8 cellular contexts compared by ENCODE assay signal in the genomic region with DNA sequence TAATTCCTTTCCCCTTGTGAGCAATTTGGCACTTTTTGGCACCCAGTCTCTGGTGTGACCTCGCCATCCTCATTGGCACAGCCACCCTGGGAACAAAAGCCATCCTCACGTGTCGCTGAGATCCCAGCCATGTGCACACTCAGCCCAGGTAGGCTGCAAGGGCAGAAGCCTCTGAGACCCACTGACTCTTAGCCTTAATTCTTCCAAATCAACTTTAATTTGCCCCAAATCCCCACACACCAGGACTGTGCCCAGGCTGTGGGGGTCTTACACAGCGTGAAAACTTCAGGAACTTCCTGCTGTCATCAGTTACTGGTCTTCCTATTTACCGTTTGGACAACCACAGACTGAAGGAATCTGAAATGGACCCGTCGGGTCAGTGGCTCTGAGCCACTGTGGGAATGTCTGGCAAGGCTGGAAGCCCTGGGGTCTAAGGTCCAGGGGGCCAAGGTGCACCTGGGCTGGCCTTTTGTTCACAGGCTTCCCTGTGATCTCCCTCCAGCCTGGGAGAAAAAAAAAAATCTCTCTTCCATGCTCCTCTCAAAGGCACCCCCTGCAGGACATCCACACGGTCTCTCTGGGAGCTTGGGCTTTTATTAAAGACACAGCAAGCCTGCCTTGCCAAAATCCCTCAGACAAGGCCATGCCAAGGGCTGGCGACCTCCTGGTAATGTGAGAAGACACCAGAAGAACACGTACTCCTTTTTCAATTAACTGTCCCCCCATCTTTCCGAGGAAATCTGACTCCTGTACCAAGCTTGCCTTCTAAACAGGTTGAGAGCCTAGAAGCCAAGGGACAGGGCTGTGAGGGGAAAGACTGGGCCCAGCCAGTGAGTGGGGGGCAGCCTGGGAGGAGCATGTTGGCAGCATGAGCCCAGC. TPM values are rescaled to one million over a fixed set of nuclear protein-coding genes. Genes with fewer than 3 reads are reported as not detected.
DNase-seq lines count a peak whose midpoint lies in the region; ATAC-seq and TF ChIP-seq lines count a peak whose summit lies in the region.

No MANE protein-coding gene starts in this region.

- CTCF ChIA-PET in GM10248 (lab: Yijun Ruan, JAX), result interaction anchor here (1.0 to 3.2 kb wide), 6 partner anchors 10 to 137 kb away, joined by 5 to 21 read pairs (median 9); partner anchors contain the start of gene SDC1

- no peak for TF ChIP-seq CTCF in GM10248 (IDR thresholded peaks at IDR 0.05; ENCODE audit: control extremely low read depth, extremely low read depth, low read depth, missing control alignments)

- ATAC-seq in stimulated activated naive CD8-positive, alpha-beta T cell treated with anti-CD3 and anti-CD28 coated beads, Interleukin-15, Interleukin-2, amounts not matched to agents 100 U/mL and 50 U/mL, for 24 hours, result no peak

- DNase-seq in NCI-H1105 treated with DMSO at 0.1 percent for 48 hours (lab: John Stamatoyannopoulos, UW), result peak; percentile 17
- no peak for DNase-seq in NCI-H1105 (lab: John Stamatoyannopoulos, UW)
- DNase-seq in NCI-H446 (lab: John Stamatoyannopoulos, UW), result peak; percentile 54 to 80
- DNase-seq in cerebellum (ENCODE audit: low spot score), result peak; percentile 34
- DNase-seq in medulla oblongata (ENCODE audit: extremely low spot score), result peak; percentile 11
- DNase-seq in stimulated activated naive CD8-positive, alpha-beta T cell treated with anti-CD3 and anti-CD28 coated beads, Interleukin-15, Interleukin-2, amounts not matched to agents 100 U/mL and 50 U/mL, for 24 hours, result no peak
- DNase-seq in NCI-H510A (lab: John Stamatoyannopoulos, UW), result no peak
- no peak for DNase-seq in GM10248 (ENCODE audit: extremely low spot score)

- POLR2A ChIA-PET in GM10248 (lab: Yijun Ruan, JAX), result no interaction called here

RNA-seq across cellular contexts. Expression of gene LAPTM4A, which starts 42.1 kb away (rescaled TPM):
- 71.8 TPM for total RNA-seq in cerebellum

Comparison
In these comparisons a context has a peak if more than half of its experiments do, and no peak if none do; other contexts are left out.
1. DNase-seq: peak in NCI-H1105 treated with DMSO at 0.1 percent for 48 hours (single experiment), NCI-H446 (2 of 2), cerebellum (single experiment) and medulla oblongata (single experiment); none in NCI-H1105 (single experiment), stimulated activated naive CD8-positive, alpha-beta T cell treated with anti-CD3 and anti-CD28 coated beads, Interleukin-15, Interleukin-2, amounts not matched to agents 100 U/mL and 50 U/mL, for 24 hours (single experiment), NCI-H510A (single experiment) and GM10248 (single experiment).